16 cellular contexts compared by ENCODE assay signal in the genomic region with DNA sequence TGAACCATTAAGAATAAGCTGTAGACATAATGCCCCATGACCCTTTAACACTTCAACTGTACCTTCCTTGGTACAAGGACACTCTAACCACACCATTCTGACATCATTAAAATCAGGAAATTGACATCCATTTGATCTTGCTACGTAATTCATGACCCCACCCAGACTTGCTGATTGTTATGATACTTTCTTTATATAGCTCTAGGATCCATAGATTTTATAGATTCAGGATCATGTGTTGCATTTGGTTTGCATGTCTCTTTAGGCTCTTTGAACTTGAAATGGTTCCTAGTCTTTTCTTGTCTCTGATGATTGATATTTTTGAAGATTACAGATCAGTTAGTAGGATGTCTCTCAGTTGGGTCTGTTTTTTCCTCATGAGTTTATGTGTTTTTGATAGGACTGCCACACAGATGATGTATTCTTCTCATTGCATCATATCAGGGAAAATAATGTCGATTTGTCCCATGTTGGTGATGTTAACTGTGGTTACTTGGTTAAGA. TPM values are rescaled to one million over a fixed set of nuclear protein-coding genes. Genes with fewer than 3 reads are reported as not detected.
A peak's percentile ranks its signal among the peaks of the same experiment; 100 is the strongest.
DNase-seq lines count a peak whose midpoint lies in the region; ATAC-seq and TF ChIP-seq lines count a peak whose summit lies in the region.
"Had no signal": no experiment of that assay in that cellular context is flagged by ENCODE, and none has a peak within 500 bp of the region (broad histone marks: within the 10 kb centered on the region; RNA-seq: fewer than 3 reads in every experiment).

No MANE protein-coding gene starts in this region.

- ATAC-seq in left colon (peak; percentile 69), GM21367 (IDR thresholded peaks at IDR 0.05; ENCODE audit: unreplicated experiment) (no peak)
- ATAC-seq: PC-3 had no signal

- no peak overlapping the region for H3K4me3 ChIP-seq in CD4-positive, alpha-beta memory T cell (ENCODE audit: low read length in 2 of 2)
- no peak overlapping the region for H3K4me3 ChIP-seq in brain microvascular endothelial cell (ENCODE audit: low read depth, low read length)

- no peaks in the 10 kb centered on the region for H3K9me3 Mint-ChIP-seq in activated T-cell treated with anti-CD3 and anti-CD28 coated beads, Interleukin-2, amount 50 U/mL, for 24 hours
- H3K9me3 Mint-ChIP-seq in CD4-positive, alpha-beta memory T cell: no peaks in the 10 kb centered on the region
- H3K9me3 Mint-ChIP-seq in activated CD4-positive, alpha-beta memory T cell treated with anti-CD3 and anti-CD28 coated beads, Interleukin-2, amount 10 ng/mL, durations not matched to agents 7 days and 5 days: no peaks in the 10 kb centered on the region

- H3K27me3 ChIP-seq in CD4-positive, alpha-beta memory T cell (ENCODE audit: insufficient read depth, low read length): no peaks in the 10 kb centered on the region
- no peaks in the 10 kb centered on the region for H3K27me3 ChIP-seq in brain microvascular endothelial cell (replicated peaks)

- peaks cover 37% of the 10 kb centered on the region for H3K4me1 Mint-ChIP-seq in activated T-cell treated with anti-CD3 and anti-CD28 coated beads, Interleukin-2, amount 50 U/mL, for 24 hours (ENCODE audit: low read depth)
- H3K4me1 Mint-ChIP-seq in CD4-positive, alpha-beta memory T cell: peaks cover 27 to 59% (median 39%) of the 10 kb centered on the region in 4 donors
- H3K4me1 Mint-ChIP-seq in activated CD4-positive, alpha-beta memory T cell treated with anti-CD3 and anti-CD28 coated beads, Interleukin-2, amount 10 ng/mL, durations not matched to agents 7 days and 5 days: peaks cover 28% of the 10 kb centered on the region

- DNase-seq in activated T-cell treated with anti-CD3 and anti-CD28 coated beads, Interleukin-2, amount 50 U/mL, for 24 hours: no peak
- DNase-seq in activated T-cell treated with anti-CD3 and anti-CD28 coated beads, Interleukin-2, amount 50 U/mL, for 1 hour: no peak
- peak in 4 of 5 donors; percentile 55 to 71 (median 62) for DNase-seq in CD4-positive, alpha-beta memory T cell
- no peak for DNase-seq in activated CD4-positive, alpha-beta memory T cell treated with anti-CD3 and anti-CD28 coated beads, Interleukin-2, amount 10 ng/mL, durations not matched to agents 7 days and 5 days
- DNase-seq in left colon: no peak
- DNase-seq in brain microvascular endothelial cell: no peak
- no peak for DNase-seq in LoVo (ENCODE audit: low spot score)
- DNase-seq: AML-193, GOT3, MM.1S, NCI-H1105, NCI-H187, NCI-H446, PC-3 had no signal

- no peak overlapping the region for H3K4me3 Mint-ChIP-seq in activated T-cell treated with anti-CD3 and anti-CD28 coated beads, Interleukin-2, amount 50 U/mL, for 24 hours
- H3K4me3 Mint-ChIP-seq in CD4-positive, alpha-beta memory T cell: peak overlapping the region in 3 of 8 donors; percentile 16 to 50 (median 41)
- H3K4me3 Mint-ChIP-seq in activated CD4-positive, alpha-beta memory T cell treated with anti-CD3 and anti-CD28 coated beads, Interleukin-2, amount 10 ng/mL, durations not matched to agents 7 days and 5 days: no peak overlapping the region

- in situ Hi-C loops in brain microvascular endothelial cell (cut with HindIII; ENCODE audit: low pct_ligation_motif_present, low sequenced_read_pairs): no loop called here

- H3K27me3 Mint-ChIP-seq in activated T-cell treated with anti-CD3 and anti-CD28 coated beads, Interleukin-2, amount 50 U/mL, for 24 hours: no peaks in the 10 kb centered on the region
- no peaks in the 10 kb centered on the region for H3K27me3 Mint-ChIP-seq in CD4-positive, alpha-beta memory T cell
- no peaks in the 10 kb centered on the region for H3K27me3 Mint-ChIP-seq in activated CD4-positive, alpha-beta memory T cell treated with anti-CD3 and anti-CD28 coated beads, Interleukin-2, amount 10 ng/mL, durations not matched to agents 7 days and 5 days

- TF ChIP-seq CTCF in brain microvascular endothelial cell (IDR thresholded peaks at IDR 0.05; ENCODE audit: low read depth, low read length, missing control alignments): no peak

- H3K27ac Mint-ChIP-seq in activated T-cell treated with anti-CD3 and anti-CD28 coated beads, Interleukin-2, amount 50 U/mL, for 24 hours: peak overlapping the region; percentile 32
- H3K27ac Mint-ChIP-seq in CD4-positive, alpha-beta memory T cell: peak overlapping the region; percentile 41 to 92 (median 81)
- H3K27ac Mint-ChIP-seq in activated CD4-positive, alpha-beta memory T cell treated with anti-CD3 and anti-CD28 coated beads, Interleukin-2, amount 10 ng/mL, durations not matched to agents 7 days and 5 days: peak overlapping the region; percentile 7

- no peak overlapping the region for H3K27ac ChIP-seq in CD4-positive, alpha-beta memory T cell (ENCODE audit: low read depth, low read length)
- no peak overlapping the region for H3K27ac ChIP-seq in brain microvascular endothelial cell
- H3K27ac ChIP-seq: KMS-11 had no signal

- CTCF ChIA-PET in CD4-positive, alpha-beta memory T cell (lab: Charles Lee; ENCODE audit: partially characterized antibody): interaction anchor here (1.9 to 5.4 kb wide), 4 partner anchors 13 to 122 kb away, joined by 4 to 28 read pairs (median 18); partner anchors contain the start of gene CCM2
- CTCF ChIA-PET in activated CD4-positive, alpha-beta memory T cell treated with anti-CD3 and anti-CD28 coated beads, Interleukin-2, amount 10 ng/mL, durations not matched to agents 7 days and 5 days (lab: Charles Lee): interaction anchor here (1.2 to 1.6 kb wide), 2 partner anchors 35 to 157 kb away, joined by 3 read pairs; partner anchors contain the start of gene MYO1G

- intact Hi-C loops in CD4-positive, alpha-beta memory T cell (cut with micrococcal nuclease): no loop called here
- intact Hi-C loops in left colon (cut with DNase I, micrococcal nuclease): no loop called here

- no peaks in the 10 kb centered on the region for H3K36me3 ChIP-seq in CD4-positive, alpha-beta memory T cell (ENCODE audit: insufficient read depth, low read length)
- no peaks in the 10 kb centered on the region for H3K36me3 ChIP-seq in brain microvascular endothelial cell (replicated peaks)

- H3K9me3 ChIP-seq in CD4-positive, alpha-beta memory T cell (ENCODE audit: control insufficient read depth in 1 of 2, low read length in 2 of 2): no peaks in the 10 kb centered on the region

- POLR2A ChIA-PET in CD4-positive, alpha-beta memory T cell (lab: Charles Lee; ENCODE audit: partially characterized antibody): interaction anchor here (0.7 to 6.6 kb wide), 5 partner anchors 13 to 41 kb away, joined by 3 to 56 read pairs (median 5); no protein-coding TSS in a partner anchor
- POLR2A ChIA-PET in activated CD4-positive, alpha-beta memory T cell treated with anti-CD3 and anti-CD28 coated beads, Interleukin-2, amount 10 ng/mL, durations not matched to agents 7 days and 5 days (lab: Charles Lee): interaction anchor here (0.8 to 3.8 kb wide), 3 partner anchors 12 to 28 kb away, joined by 3 to 16 read pairs (median 3); no protein-coding TSS in a partner anchor

- H3K4me1 ChIP-seq in CD4-positive, alpha-beta memory T cell (ENCODE audit: insufficient read depth, low read length): peaks cover 23% of the 10 kb centered on the region

- H3K36me3 Mint-ChIP-seq in activated T-cell treated with anti-CD3 and anti-CD28 coated beads, Interleukin-2, amount 50 U/mL, for 24 hours (ENCODE audit: low read depth): peaks cover 68% of the 10 kb centered on the region
- peaks cover 21 to 22% of the 10 kb centered on the region in 2 donors for H3K36me3 Mint-ChIP-seq in CD4-positive, alpha-beta memory T cell
- peaks cover 56% of the 10 kb centered on the region for H3K36me3 Mint-ChIP-seq in activated CD4-positive, alpha-beta memory T cell treated with anti-CD3 and anti-CD28 coated beads, Interleukin-2, amount 10 ng/mL, durations not matched to agents 7 days and 5 days (ENCODE audit: low read depth)

RNA-seq across cellular contexts. Expression of gene CCM2, which starts 13.5 kb away (rescaled TPM):
- 100 to 1,000 TPM; 192 to 200 TPM for total RNA-seq in CD4-positive, alpha-beta memory T cell
- 10 to 100 TPM; 82.1 to 91.9 TPM for polyA plus RNA-seq in CD4-positive, alpha-beta memory T cell
- total RNA-seq in activated CD4-positive, alpha-beta memory T cell treated with anti-CD3 and anti-CD28 coated beads, Interleukin-2, amount 10 ng/mL, durations not matched to agents 7 days and 5 days: 100 to 1,000 TPM; 130 to 134 TPM
- total RNA-seq in left colon: 10 to 100 TPM; 33.7 to 39.1 TPM

RNA-seq across cellular contexts. Expression of gene MYO1G, which starts 34.7 kb away (rescaled TPM):
- 10 to 100 TPM; 92.9 to 94.2 TPM for total RNA-seq in CD4-positive, alpha-beta memory T cell
- 100 to 1,000 TPM; 143 to 168 TPM for polyA plus RNA-seq in CD4-positive, alpha-beta memory T cell
- total RNA-seq in activated CD4-positive, alpha-beta memory T cell treated with anti-CD3 and anti-CD28 coated beads, Interleukin-2, amount 10 ng/mL, durations not matched to agents 7 days and 5 days: 100 to 1,000 TPM; 572 to 576 TPM
- 1 to 10 TPM; 2.6 to 4.2 TPM for total RNA-seq in left colon

Comparison
In these comparisons a context has a peak if more than half of its experiments do, and no peak if none do; other contexts are left out.
1. DNase-seq: peak in CD4-positive, alpha-beta memory T cell (4 of 5); none in activated T-cell treated with anti-CD3 and anti-CD28 coated beads, Interleukin-2, amount 50 U/mL, for 24 hours (single experiment), activated T-cell treated with anti-CD3 and anti-CD28 coated beads, Interleukin-2, amount 50 U/mL, for 1 hour (single experiment), activated CD4-positive, alpha-beta memory T cell treated with anti-CD3 and anti-CD28 coated beads, Interleukin-2, amount 10 ng/mL, durations not matched to agents 7 days and 5 days (single experiment), left colon (0 of 2), brain microvascular endothelial cell (single experiment) and LoVo (single experiment).
2. H3K27ac Mint-ChIP-seq: peak in every context shown above with its lines; median percentile 81 in CD4-positive, alpha-beta memory T cell; 32 in activated T-cell treated with anti-CD3 and anti-CD28 coated beads, Interleukin-2, amount 50 U/mL, for 24 hours; 7 in activated CD4-positive, alpha-beta memory T cell treated with anti-CD3 and anti-CD28 coated beads, Interleukin-2, amount 10 ng/mL, durations not matched to agents 7 days and 5 days.
3. RNA of gene MYO1G, which starts 34.7 kb away (total RNA-seq): 572 to 576 TPM in activated CD4-positive, alpha-beta memory T cell treated with anti-CD3 and anti-CD28 coated beads, Interleukin-2, amount 10 ng/mL, durations not matched to agents 7 days and 5 days and 92.9 to 94.2 TPM in CD4-positive, alpha-beta memory T cell; 2.6 to 4.2 TPM in left colon; every median in the first group is over 10 times any median in the second.